16 cellular contexts compared by ENCODE assay signal in the genomic region with DNA sequence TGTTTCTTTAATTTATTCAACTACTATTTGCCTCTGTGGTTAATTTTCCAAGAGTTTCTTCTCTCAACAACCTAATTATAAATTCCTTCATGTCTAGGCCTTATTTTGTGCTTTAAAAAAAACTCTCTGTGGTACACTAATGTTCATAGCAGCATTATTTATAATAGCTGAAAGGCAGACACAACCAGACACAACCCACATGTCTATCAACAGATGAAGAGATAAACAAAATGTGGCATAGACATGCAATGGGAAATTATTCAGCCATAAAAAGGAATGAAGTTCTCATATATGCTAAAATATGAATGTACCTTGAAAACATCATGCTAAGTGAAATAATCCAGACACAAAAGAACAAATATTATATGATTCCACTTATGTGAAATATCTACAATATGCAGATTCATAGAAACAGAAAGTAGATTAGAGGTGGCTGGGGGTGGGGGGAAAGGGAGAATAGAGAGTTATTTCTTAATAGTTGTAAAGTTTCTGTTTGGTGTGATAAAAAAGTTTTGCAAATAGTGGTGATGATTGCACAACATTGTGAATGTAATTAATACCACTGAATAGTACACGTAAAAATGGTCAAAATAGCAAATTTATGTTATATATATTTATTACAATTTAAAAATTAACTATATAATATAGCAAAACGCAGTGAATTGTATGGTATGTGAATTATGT.
"Had no signal": no experiment of that assay in that cellular context is flagged by ENCODE, and none has a peak within 500 bp of the region (broad histone marks: within the 10 kb centered on the region; RNA-seq: fewer than 3 reads in every experiment).

No MANE protein-coding gene starts in this region.

- H3K4me3 ChIP-seq: right atrium auricular region, spleen, tibial artery, uterus had no signal

- H3K9me3 ChIP-seq: neutrophil, uterus had no signal

- H3K27ac ChIP-seq: neutrophil, right atrium auricular region, tibial artery, uterus had no signal

- H3K4me1 ChIP-seq: uterus had no signal

- ATAC-seq: left cardiac atrium; naive thymus-derived CD4-positive, alpha-beta T cell; stimulated activated memory B cell treated with anti-CD40 and anti-IgM and Interleukin-4, amounts not matched to agents 10 μg/mL and 1 μg/mL and 100 μg/mL, for 72 hours had no signal

- H3K36me3 ChIP-seq: neutrophil, right atrium auricular region, spleen, tibial artery, uterus had no signal

- H3K27me3 ChIP-seq: neutrophil, right atrium auricular region, spleen, tibial artery, uterus had no signal

- DNase-seq: activated naive CD4-positive, alpha-beta T cell treated with anti-CD3 and anti-CD28 coated beads, Interleukin-2, amount 50 U/mL, for 16 hours; amniotic stem cell; cerebellar nuclear complex; endodermal cell; erythroblast; glutamatergic neuron; left cardiac atrium; naive thymus-derived CD4-positive, alpha-beta T cell; posterior cingulate gyrus; spleen; stimulated activated CD4-positive, alpha-beta T cell treated with anti-CD3 and anti-CD28 coated beads, Interleukin-1b, Interleukin-23, amount 100 ng/mL, for 48 hours; tibial artery; uterus had no signal
